ENCODE assay signal across 15 cellular contexts in genomic region chr18:48687694-48688042, GRCh38.
DNase-seq lines count a peak whose midpoint lies in the region; ATAC-seq and TF ChIP-seq lines count a peak whose summit lies in the region.
"Had no signal": no experiment of that assay in that cellular context is flagged by ENCODE, and none has a peak within 500 bp of the region (broad histone marks: within the 10 kb centered on the region; RNA-seq: fewer than 3 reads in every experiment).

No MANE protein-coding gene starts in this region.

- no peaks in the 10 kb centered on the region for H3K27me3 Mint-ChIP-seq in endodermal cell (ENCODE audit: insufficient read depth)
- no peaks in the 10 kb centered on the region for H3K27me3 Mint-ChIP-seq in Calu3 (ENCODE audit: unreplicated experiment)
- no peaks in the 10 kb centered on the region for H3K27me3 Mint-ChIP-seq in type B pancreatic cell

- ATAC-seq in heart right ventricle: peak in 4 of 8 donors; percentile 3 to 85 (median 34)
- ATAC-seq: Panc1 had no signal

- H3K9me3 ChIP-seq in heart right ventricle (no peaks in the 10 kb centered on the region), endodermal cell (ENCODE audit: control insufficient read depth, low read length) (no peaks in the 10 kb centered on the region), vagina (no peaks in the 10 kb centered on the region)

- H3K27ac Mint-ChIP-seq in endodermal cell (peak overlapping the region; percentile 87), Calu3 (ENCODE audit: unreplicated experiment) (no peak overlapping the region), type B pancreatic cell (no peak overlapping the region)

- peaks cover 24% of the 10 kb centered on the region for H3K36me3 Mint-ChIP-seq in endodermal cell (ENCODE audit: low read depth)
- H3K36me3 Mint-ChIP-seq in Calu3 (ENCODE audit: insufficient read depth, unreplicated experiment): no peaks in the 10 kb centered on the region
- H3K36me3 Mint-ChIP-seq in type B pancreatic cell: peaks cover 17% of the 10 kb centered on the region

- H3K27ac ChIP-seq in heart right ventricle: peak overlapping the region; percentile 29 to 76 (median 56)
- peak overlapping the region; percentile 47 for H3K27ac ChIP-seq in endodermal cell (ENCODE audit: low read depth, low read length)
- peak overlapping the region; percentile 42 for H3K27ac ChIP-seq in temporal lobe (ENCODE audit: low read depth, low read length)
- H3K27ac ChIP-seq in vagina: no peak overlapping the region

- TF ChIP-seq CTCF in heart right ventricle (IDR thresholded peaks at IDR 0.05) (no peak), endodermal cell (conservative IDR thresholded peaks at IDR 0.05) (no peak), Calu3 (IDR thresholded peaks at IDR 0.05; ENCODE audit: unreplicated experiment) (no peak), type B pancreatic cell (conservative IDR thresholded peaks at IDR 0.05) (no peak), vagina (IDR thresholded peaks at IDR 0.05) (no peak)

- intact Hi-C loops in heart right ventricle (cut with DNase I) (loop anchor here in 2 of 10 donors (10.0 kb wide), 4 partner anchors 57 to 257 kb away; no protein-coding TSS in a partner anchor), cardiac septum (cut with DNase I) (loop anchor here (2.0 kb wide), 1 partner anchor 21 kb away; no protein-coding TSS in a partner anchor), posterior vena cava (cut with DNase I) (loop anchor here (10.0 kb wide), 2 partner anchors 67 to 97 kb away; no protein-coding TSS in a partner anchor), Calu3 (cut with micrococcal nuclease; ENCODE audit: unreplicated experiment) (no loop called here), vagina (cut with DNase I) (loop anchor here (10.0 kb wide), 2 partner anchors 87 to 267 kb away; partner anchors contain the start of gene SMAD7)

- peaks cover 8% of the 10 kb centered on the region for H3K9me3 Mint-ChIP-seq in endodermal cell
- H3K9me3 Mint-ChIP-seq in Calu3 (ENCODE audit: low read depth, unreplicated experiment): no peaks in the 10 kb centered on the region
- H3K9me3 Mint-ChIP-seq in type B pancreatic cell: no peaks in the 10 kb centered on the region

- H3K36me3 ChIP-seq in heart right ventricle (peaks cover 0 to 35% (median 0%) of the 10 kb centered on the region in 9 donors), endodermal cell (ENCODE audit: control insufficient read depth, insufficient read depth, low read length) (peaks cover 16% of the 10 kb centered on the region), vagina (no peaks in the 10 kb centered on the region)

- no TSS peak for BruUV-seq in Calu3 (replicated peaks; lab: Mats Ljungman, UMichigan)

- peaks cover 0 to 71% (median 13%) of the 10 kb centered on the region in 9 donors for H3K4me1 ChIP-seq in heart right ventricle
- H3K4me1 ChIP-seq in endodermal cell (ENCODE audit: control insufficient read depth, insufficient read depth, low read length): no peaks in the 10 kb centered on the region
- H3K4me1 ChIP-seq in vagina: no peaks in the 10 kb centered on the region

- DNase-seq in heart right ventricle (no peak), cardiac septum (ENCODE audit: low spot score) (no peak), endodermal cell (no peak), posterior vena cava (ENCODE audit: low spot score) (peak; percentile 65), Calu3 (no peak), type B pancreatic cell (ENCODE audit: extremely low spot score, unreplicated experiment) (no peak), vagina (ENCODE audit: extremely low spot score in 2 of 2) (no peak)
- DNase-seq: DMS153, EL, HCEC 1CT, NCI-H1417, NCI-H2029, NCI-H510A treated with DMSO at 0.1 percent for 48 hours had no signal

- CTCF ChIA-PET in Calu3 (lab: Charles Lee): interaction anchor here (1.3 kb wide), 1 partner anchor 166 kb away, joined by 3 read pairs; no protein-coding TSS in a partner anchor

- peaks cover 9% of the 10 kb centered on the region for H3K4me1 Mint-ChIP-seq in endodermal cell
- peaks cover 12% of the 10 kb centered on the region for H3K4me1 Mint-ChIP-seq in Calu3 (ENCODE audit: low read depth, unreplicated experiment)
- H3K4me1 Mint-ChIP-seq in type B pancreatic cell (ENCODE audit: unreplicated experiment): peaks cover 4% of the 10 kb centered on the region

- H3K9ac ChIP-seq in endodermal cell (ENCODE audit: extremely low read depth, low read length, poor library complexity, severe bottlenecking): no peak overlapping the region

- H3K27me3 ChIP-seq in heart right ventricle (no peaks in the 10 kb centered on the region), endodermal cell (ENCODE audit: control insufficient read depth, insufficient read depth, low read length, poor library complexity, severe bottlenecking) (no peaks in the 10 kb centered on the region), vagina (no peaks in the 10 kb centered on the region)

- no peak overlapping the region for H3K4me3 ChIP-seq in heart right ventricle
- no peak overlapping the region for H3K4me3 ChIP-seq in endodermal cell (ENCODE audit: low read length)
- no peak overlapping the region for H3K4me3 ChIP-seq in vagina

- H3K4me3 Mint-ChIP-seq in endodermal cell (no peak overlapping the region), Calu3 (ENCODE audit: low read depth, unreplicated experiment) (no peak overlapping the region), type B pancreatic cell (no peak overlapping the region)

- TF ChIP-seq POLR2A in vagina (IDR thresholded peaks at IDR 0.05): no peak

- WGBS in heart right ventricle, 2 donors: 69 to 82% methylated on average over 7 of the region's 7 CpGs
- WGBS in endodermal cell (ENCODE audit: insufficient coverage in 1 of 2, insufficient read length in 1 of 2), 2 experiments: 91 to 92% methylated on average over 6 to 7 of the region's 7 CpGs
